In genomic region chr1:13617108-13617507, GRCh38 we compare ENCODE assay signal across 1 cellular context.
TF ChIP-seq lines count a peak whose summit lies in the region.

No MANE protein-coding gene starts in this region.

TF ChIP-seq in IMR-90, 13 proteins besides CTCF, POLR2A, EP300 and RAD21:
- TF ChIP-seq CEBPB (IDR thresholded peaks at IDR 0.05; ENCODE audit: low read depth, low read length) (0 out of 2 replicates have a peak, but pooled peaks have one; percentile 20), FOS (IDR thresholded peaks at IDR 0.05; ENCODE audit: low read depth, low read length) (no peak), SMC3 (IDR thresholded peaks at IDR 0.05; ENCODE audit: low read depth, low read length) (no peak), CHD1 (IDR thresholded peaks at IDR 0.05; ENCODE audit: low read depth, low read length) (no peak), MAFK (IDR thresholded peaks at IDR 0.05; ENCODE audit: low read depth, low read length) (no peak), NFE2L2 (IDR thresholded peaks at IDR 0.05; ENCODE audit: low read depth, low read length) (no peak), MAZ (IDR thresholded peaks at IDR 0.05; ENCODE audit: borderline replicate concordance, low read depth, low read length) (no peak), ELK1 (IDR thresholded peaks at IDR 0.05; ENCODE audit: borderline replicate concordance, low read depth, low read length) (no peak)
